Comparison of ENCODE assay signal across 33 cellular contexts in genomic region chr2:152349416-152349815, GRCh38.
"Had no signal": no experiment of that assay in that cellular context is flagged by ENCODE, and none has a peak within 500 bp of the region (broad histone marks: within the 10 kb centered on the region; RNA-seq: fewer than 3 reads in every experiment).

No MANE protein-coding gene starts in this region.

- H3K27me3 ChIP-seq: adrenal gland, MG63, SJCRH30 had no signal

- H3K4me3 ChIP-seq: adrenal gland, MG63, SJCRH30 had no signal

- H3K9me3 ChIP-seq: adrenal gland, MG63, SJCRH30, SK-N-SH had no signal

- DNase-seq: activated CD4-positive, alpha-beta T cell treated with anti-CD3 and anti-CD28 coated beads for 36 hours; activated CD4-positive, alpha-beta T cell treated with anti-CD3 and anti-CD28 coated beads, Interleukin-2, amount 10 ng/mL, durations not matched to agents 7 days and 5 days; activated CD4-positive, alpha-beta T cell treated with anti-CD3 and anti-CD28 coated beads, Interleukin-2, amount 50 U/mL, for 48 hours; activated CD8-positive, alpha-beta memory T cell treated with anti-CD3 and anti-CD28 coated beads, Interleukin-2, amount 50 U/mL, for 4 hours; activated gamma-delta T cell treated with Interleukin-2 at 50 U/mL for 16 hours; activated naive CD4-positive, alpha-beta T cell treated with anti-CD3 and anti-CD28 coated beads for 36 hours; activated T-cell treated with anti-CD3 and anti-CD28 coated beads for 4 hours; activated T-cell treated with anti-CD3 and anti-CD28 coated beads, Interleukin-2, amount 50 U/mL, for 4 hours; adrenal gland; anterior cingulate cortex; Kasumi-1; KG1; MG63; NCI-H1048; NCI-H1105 treated with DMSO at 0.1 percent for 48 hours; NCI-H1436; NCI-H1694; NCI-H1930; NCI-H2081 treated with DMSO at 0.1 percent for 48 hours; NCI-H345; NCI-H524 treated with DMSO at 0.1 percent for 48 hours; SHP77; SJCRH30; SK-N-SH had no signal

- H3K4me1 Mint-ChIP-seq: activated CD4-positive, alpha-beta T cell treated with anti-CD3 and anti-CD28 coated beads for 36 hours; activated CD4-positive, alpha-beta T cell treated with anti-CD3 and anti-CD28 coated beads, Interleukin-2, amount 10 ng/mL, durations not matched to agents 7 days and 5 days; central memory CD8-positive, alpha-beta T cell had no signal

- H3K9me2 ChIP-seq: SK-N-SH had no signal

- H3K36me3 ChIP-seq: adrenal gland, SJCRH30 had no signal

- H3K27ac ChIP-seq: adrenal gland, SJCRH30 had no signal

- H3K27ac Mint-ChIP-seq: activated CD4-positive, alpha-beta T cell treated with anti-CD3 and anti-CD28 coated beads for 36 hours; activated CD4-positive, alpha-beta T cell treated with anti-CD3 and anti-CD28 coated beads, Interleukin-2, amount 10 ng/mL, durations not matched to agents 7 days and 5 days; activated naive CD4-positive, alpha-beta T cell treated with anti-CD3 and anti-CD28 coated beads for 36 hours; activated naive CD4-positive, alpha-beta T cell treated with anti-CD3 and anti-CD28 coated beads, Interleukin-2, amount 50 U/mL, for 72 hours; activated T-helper 1 cell treated with anti-CD3 and anti-CD28 coated beads, Interleukin-12 subunit alpha, Interleukin-12 subunit beta, Interleukin-2, Interleukin-4 antibody, amounts not matched to agents 30 ng/mL and 10 ng/mL and 1 ng/mL, durations not matched to agents 14 hours and 24 hours and 36 hours; T-helper 1 cell treated with Interleukin-12 subunit alpha and Interleukin-12 subunit beta and Interleukin-4 antibody, amounts not matched to agents 30 μg/mL and 1 μg/mL, for 36 hours; T-helper 2 cell treated with Interferon-gamma antibody and Interleukin-4, amounts not matched to agents 5 μg/mL and 100 μg/mL, for 36 hours; WTC11 had no signal

- H3K36me3 Mint-ChIP-seq: activated naive CD4-positive, alpha-beta T cell treated with anti-CD3 and anti-CD28 coated beads, Interleukin-2, amount 50 U/mL, for 72 hours had no signal

- H3K27me3 Mint-ChIP-seq: activated CD4-positive, alpha-beta T cell treated with anti-CD3 and anti-CD28 coated beads for 36 hours; activated CD4-positive, alpha-beta T cell treated with anti-CD3 and anti-CD28 coated beads, Interleukin-2, amount 10 ng/mL, durations not matched to agents 7 days and 5 days; brain; central memory CD8-positive, alpha-beta T cell had no signal

- ATAC-seq: activated CD4-positive, alpha-beta T cell treated with anti-CD3 and anti-CD28 coated beads for 36 hours; activated CD4-positive, CD25-positive, alpha-beta regulatory T cell treated with anti-CD3 and anti-CD28 coated beads, Interleukin-2, amount 50 U/mL, for 24 hours; activated naive CD4-positive, alpha-beta T cell treated with anti-CD3 and anti-CD28 coated beads, Interleukin-2, amount 50 U/mL, for 72 hours; activated T-cell treated with anti-CD3 and anti-CD28 coated beads, Interleukin-2, amount 50 U/mL, for 4 hours; Panc1; WTC11 had no signal

- H3K4me3 Mint-ChIP-seq: activated CD4-positive, alpha-beta T cell treated with anti-CD3 and anti-CD28 coated beads for 36 hours; activated CD4-positive, alpha-beta T cell treated with anti-CD3 and anti-CD28 coated beads, Interleukin-2, amount 10 ng/mL, durations not matched to agents 7 days and 5 days; activated naive CD4-positive, alpha-beta T cell treated with anti-CD3 and anti-CD28 coated beads for 36 hours; activated T-cell treated with anti-CD3 and anti-CD28 coated beads, Interleukin-2, amount 50 U/mL, for 4 hours; activated T-helper 1 cell treated with anti-CD3 and anti-CD28 coated beads, Interleukin-12 subunit alpha, Interleukin-12 subunit beta, Interleukin-2, Interleukin-4 antibody, amounts not matched to agents 30 ng/mL and 10 ng/mL and 1 ng/mL, durations not matched to agents 14 hours and 24 hours and 36 hours; brain; central memory CD8-positive, alpha-beta T cell; T-helper 1 cell treated with Interleukin-12 subunit alpha and Interleukin-12 subunit beta and Interleukin-4 antibody, amounts not matched to agents 30 μg/mL and 1 μg/mL, for 36 hours; T-helper 2 cell treated with Interferon-gamma antibody and Interleukin-4, amounts not matched to agents 5 μg/mL and 100 μg/mL, for 36 hours; WTC11 had no signal

- H3K9me3 Mint-ChIP-seq: activated CD4-positive, alpha-beta T cell treated with anti-CD3 and anti-CD28 coated beads, Interleukin-2, amount 10 ng/mL, durations not matched to agents 7 days and 5 days; activated naive CD4-positive, alpha-beta T cell treated with anti-CD3 and anti-CD28 coated beads for 36 hours; activated naive CD4-positive, alpha-beta T cell treated with anti-CD3 and anti-CD28 coated beads, Interleukin-2, amount 50 U/mL, for 72 hours; activated T-cell treated with anti-CD3 and anti-CD28 coated beads, Interleukin-2, amount 50 U/mL, for 4 hours; activated T-helper 1 cell treated with anti-CD3 and anti-CD28 coated beads, Interleukin-12 subunit alpha, Interleukin-12 subunit beta, Interleukin-2, Interleukin-4 antibody, amounts not matched to agents 30 ng/mL and 10 ng/mL and 1 ng/mL, durations not matched to agents 14 hours and 24 hours and 36 hours; central memory CD8-positive, alpha-beta T cell; T-helper 1 cell treated with Interleukin-12 subunit alpha and Interleukin-12 subunit beta and Interleukin-4 antibody, amounts not matched to agents 30 μg/mL and 1 μg/mL, for 36 hours; T-helper 2 cell treated with Interferon-gamma antibody and Interleukin-4, amounts not matched to agents 5 μg/mL and 100 μg/mL, for 36 hours had no signal

- H3K4me2 ChIP-seq: SK-N-SH had no signal
